In genomic region chr13:79490326-79490725, GRCh38 we compare ENCODE assay signal across 18 cellular contexts.
"Had no signal": no experiment of that assay in that cellular context is flagged by ENCODE, and none has a peak within 500 bp of the region (broad histone marks: within the 10 kb centered on the region; RNA-seq: fewer than 3 reads in every experiment).

No MANE protein-coding gene starts in this region.

- H3K36me3 ChIP-seq: adrenal gland, gastroesophageal sphincter, left ventricle myocardium inferior, pancreas had no signal

- H3K4me3 ChIP-seq: adrenal gland, coronary artery, gastroesophageal sphincter, left ventricle myocardium inferior, pancreas had no signal

- FAIRE-seq: endothelial cell of umbilical vein, kidney, pancreas had no signal

- H3K27me3 Mint-ChIP-seq: stimulated activated naive CD8-positive, alpha-beta T cell treated with anti-CD3 and anti-CD28 coated beads, Interleukin-15, amount 100 ng/mL, for 72 hours had no signal

- H3K4me3 Mint-ChIP-seq: neural crest cell; stimulated activated naive CD8-positive, alpha-beta T cell treated with anti-CD3 and anti-CD28 coated beads, Interleukin-15, amount 100 ng/mL, for 72 hours had no signal

- H3K27me3 ChIP-seq: adrenal gland, gastroesophageal sphincter, pancreas had no signal

- H3K27ac ChIP-seq: adrenal gland, coronary artery, gastroesophageal sphincter, left ventricle myocardium inferior, pancreas had no signal

- H3K9me3 ChIP-seq: adrenal gland, gastroesophageal sphincter, left ventricle myocardium inferior, pancreas had no signal

- H3K27ac Mint-ChIP-seq: stimulated activated naive CD8-positive, alpha-beta T cell treated with anti-CD3 and anti-CD28 coated beads, Interleukin-15, amount 100 ng/mL, for 72 hours had no signal

- DNase-seq: activated CD4-positive, CD25-positive, alpha-beta regulatory T cell treated with anti-CD3 and anti-CD28 coated beads, Interleukin-2, amount 50 U/mL, for 72 hours; activated gamma-delta T cell; adrenal gland; central memory CD4-positive, alpha-beta T cell; effector CD4-positive, alpha-beta T cell; kidney; left ventricle myocardium inferior; mesenchymal stem cell; pancreas; SIG-M5; stimulated activated CD4-positive, alpha-beta T cell treated with anti-CD3 and anti-CD28 coated beads, Interleukin-15, amount 100 ng/mL, for 24 hours; stimulated activated CD4-positive, alpha-beta T cell treated with anti-CD3 and anti-CD28 coated beads, Interleukin-4, amount 100 ng/mL, for 24 hours; stimulated activated naive CD8-positive, alpha-beta T cell treated with anti-CD3 and anti-CD28 coated beads, Interleukin-15, amount 100 ng/mL, for 72 hours; T-helper 9 cell had no signal

- ATAC-seq: gastroesophageal sphincter; stimulated activated naive CD8-positive, alpha-beta T cell treated with anti-CD3 and anti-CD28 coated beads, Interleukin-15, amount 100 ng/mL, for 72 hours had no signal

- H3K9me3 Mint-ChIP-seq: neural crest cell had no signal
